Comparison of ENCODE assay signal across 30 cellular contexts in the genomic region with DNA sequence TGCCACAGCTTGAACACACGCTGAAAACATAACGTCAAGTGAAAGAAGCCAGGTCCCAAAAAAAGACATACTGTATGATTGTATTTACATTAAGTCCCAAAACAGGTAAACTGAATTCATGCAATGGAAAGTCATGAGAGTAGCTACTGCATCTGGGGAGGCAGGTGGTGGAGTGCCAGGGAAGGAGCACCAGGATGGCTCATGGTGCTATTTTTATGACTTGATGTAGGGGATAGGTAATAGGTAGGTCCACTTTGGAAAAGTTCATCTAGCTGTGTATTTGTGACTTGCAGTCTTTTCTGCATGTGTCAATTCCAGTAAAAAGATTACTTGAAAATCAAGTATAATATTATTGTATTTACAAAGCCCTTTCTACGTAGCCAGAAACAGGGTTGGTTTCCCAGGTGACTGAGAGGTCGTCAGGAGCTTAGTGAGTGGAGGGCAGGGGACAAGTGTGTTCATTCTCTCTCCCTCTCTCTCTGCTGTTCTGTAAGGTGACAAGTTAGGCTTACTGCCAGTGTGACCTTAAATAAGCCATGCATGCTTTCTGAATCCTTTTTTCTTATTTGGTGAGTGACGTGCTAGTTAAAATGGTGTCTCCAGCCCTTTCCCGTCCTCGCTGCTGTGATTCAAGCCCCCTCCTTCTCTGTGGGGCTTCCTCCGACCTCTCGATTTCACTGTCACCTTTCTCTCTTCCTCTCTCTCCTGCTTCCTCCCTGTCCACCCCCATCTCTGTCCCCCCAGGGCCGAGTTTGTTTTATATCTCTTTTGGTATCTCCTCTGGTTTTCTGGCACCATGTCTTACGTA. TPM values are rescaled to one million over a fixed set of nuclear protein-coding genes. Genes with fewer than 3 reads are reported as not detected.
DNase-seq lines count a peak whose midpoint lies in the region; ATAC-seq and TF ChIP-seq lines count a peak whose summit lies in the region.
"Had no signal": no experiment of that assay in that cellular context is flagged by ENCODE, and none has a peak within 500 bp of the region (broad histone marks: within the 10 kb centered on the region; RNA-seq: fewer than 3 reads in every experiment).

No MANE protein-coding gene starts in this region.

- no peaks in the 10 kb centered on the region for H3K36me3 ChIP-seq in left lung
- H3K36me3 ChIP-seq: ascending aorta, cardiac muscle cell, esophagus squamous epithelium, right lobe of liver had no signal

- no peaks in the 10 kb centered on the region for H3K27me3 Mint-ChIP-seq in T-helper 2 cell treated with Interferon-gamma antibody and Interleukin-4, amounts not matched to agents 5 μg/mL and 100 μg/mL, for 36 hours (ENCODE audit: low read depth)
- H3K27me3 Mint-ChIP-seq in stimulated activated naive CD8-positive, alpha-beta T cell treated with anti-CD3 and anti-CD28 coated beads, Interleukin-15, Interleukin-2, amounts not matched to agents 100 ng/mL and 50 ng/mL, for 24 hours = no peaks in the 10 kb centered on the region

- intact Hi-C loops in left lung (cut with DNase I) = no loop called here

- H3K4me1 Mint-ChIP-seq in T-helper 2 cell treated with Interferon-gamma antibody and Interleukin-4, amounts not matched to agents 5 μg/mL and 100 μg/mL, for 36 hours (ENCODE audit: low read depth) = peaks cover 84% of the 10 kb centered on the region
- H3K4me1 Mint-ChIP-seq in stimulated activated naive CD8-positive, alpha-beta T cell treated with anti-CD3 and anti-CD28 coated beads, Interleukin-15, Interleukin-2, amounts not matched to agents 100 ng/mL and 50 ng/mL, for 24 hours (ENCODE audit: low read depth) = peaks cover 100% of the 10 kb centered on the region
- H3K4me1 Mint-ChIP-seq: memory B cell had no signal

- H3K27ac Mint-ChIP-seq in T-helper 2 cell treated with Interferon-gamma antibody and Interleukin-4, amounts not matched to agents 5 μg/mL and 100 μg/mL, for 36 hours = peak overlapping the region; percentile 28
- H3K27ac Mint-ChIP-seq in stimulated activated naive CD8-positive, alpha-beta T cell treated with anti-CD3 and anti-CD28 coated beads, Interleukin-15, Interleukin-2, amounts not matched to agents 100 ng/mL and 50 ng/mL, for 24 hours = peak overlapping the region; percentile 97
- H3K27ac Mint-ChIP-seq: GM23338, HFFc6, memory B cell had no signal

- no peaks in the 10 kb centered on the region for H3K4me1 ChIP-seq in left lung
- H3K4me1 ChIP-seq: ascending aorta, esophagus squamous epithelium, right lobe of liver had no signal

- peaks cover 4% of the 10 kb centered on the region for H3K9me3 Mint-ChIP-seq in T-helper 2 cell treated with Interferon-gamma antibody and Interleukin-4, amounts not matched to agents 5 μg/mL and 100 μg/mL, for 36 hours
- H3K9me3 Mint-ChIP-seq in stimulated activated naive CD8-positive, alpha-beta T cell treated with anti-CD3 and anti-CD28 coated beads, Interleukin-15, Interleukin-2, amounts not matched to agents 100 ng/mL and 50 ng/mL, for 24 hours = no peaks in the 10 kb centered on the region
- H3K9me3 Mint-ChIP-seq: GM23338, HFFc6, memory B cell had no signal

- no peak overlapping the region for H3K4me3 ChIP-seq in left lung
- H3K4me3 ChIP-seq: ascending aorta, cardiac muscle cell, esophagus squamous epithelium, GM23338, right lobe of liver had no signal

- TF ChIP-seq CTCF in left lung (IDR thresholded peaks at IDR 0.05) = no peak

- H3K4me3 Mint-ChIP-seq in T-helper 2 cell treated with Interferon-gamma antibody and Interleukin-4, amounts not matched to agents 5 μg/mL and 100 μg/mL, for 36 hours = no peak overlapping the region
- H3K4me3 Mint-ChIP-seq in stimulated activated naive CD8-positive, alpha-beta T cell treated with anti-CD3 and anti-CD28 coated beads, Interleukin-15, Interleukin-2, amounts not matched to agents 100 ng/mL and 50 ng/mL, for 24 hours = peak overlapping the region; percentile 37
- H3K4me3 Mint-ChIP-seq: GM23338, HFFc6, memory B cell had no signal

- no peaks in the 10 kb centered on the region for H3K27me3 ChIP-seq in left lung
- H3K27me3 ChIP-seq: ascending aorta, cardiac muscle cell, esophagus squamous epithelium, right lobe of liver had no signal

- no peak for DNase-seq in T-helper 2 cell treated with Interferon-gamma antibody and Interleukin-4, amounts not matched to agents 5 μg/mL and 100 μg/mL, for 36 hours (ENCODE audit: low spot score)
- DNase-seq in T-helper 2 cell (no peak), left lung (no peak), GM19238 (ENCODE audit: insufficient read length, low spot score) (no peak)
- no peak for DNase-seq in stimulated activated naive CD8-positive, alpha-beta T cell treated with anti-CD3 and anti-CD28 coated beads, Interleukin-15, Interleukin-2, amounts not matched to agents 100 U/mL and 50 U/mL, for 24 hours
- no peak for DNase-seq in activated effector memory CD4-positive, alpha-beta T cell treated with Interleukin-2 at 50 U/mL for 16 hours
- DNase-seq: activated gamma-delta T cell treated with Interleukin-2 at 50 U/mL for 16 hours; cortex of kidney; esophagus squamous epithelium; foreskin melanocyte; HFFc6; left colon; NCI-H1417; NCI-H2081 treated with DMSO at 0.1 percent for 48 hours; NCI-H226; NCI-H69; posterior cingulate gyrus; right lobe of liver; SHP77; stimulated activated CD4-positive, alpha-beta T cell treated with anti-CD3 and anti-CD28 coated beads, Interleukin-12 subunit alpha, Interleukin-12 subunit beta, amount 100 ng/mL, for 4 hours; stimulated activated CD4-positive, alpha-beta T cell treated with anti-CD3 and anti-CD28 coated beads, Interleukin-4, amount 100 ng/mL, for 1 hour had no signal

- H3K9me3 ChIP-seq in left lung = no peaks in the 10 kb centered on the region
- H3K9me3 ChIP-seq: ascending aorta, esophagus squamous epithelium, right lobe of liver had no signal

- no peak for ATAC-seq in stimulated activated naive CD8-positive, alpha-beta T cell treated with anti-CD3 and anti-CD28 coated beads, Interleukin-15, Interleukin-2, amounts not matched to agents 100 U/mL and 50 U/mL, for 24 hours
- ATAC-seq in left lung (peak; percentile 65), GM18502 (IDR thresholded peaks at IDR 0.05; ENCODE audit: poor library complexity, unreplicated experiment) (no peak)
- ATAC-seq: activated CD4-positive, CD25-positive, alpha-beta regulatory T cell treated with anti-CD3 and anti-CD28 coated beads, Interleukin-2, amount 50 U/mL, for 24 hours; GM23338; left colon; right lobe of liver had no signal

- peaks cover 80% of the 10 kb centered on the region for H3K36me3 Mint-ChIP-seq in T-helper 2 cell treated with Interferon-gamma antibody and Interleukin-4, amounts not matched to agents 5 μg/mL and 100 μg/mL, for 36 hours (ENCODE audit: low read depth)
- peaks cover 69% of the 10 kb centered on the region for H3K36me3 Mint-ChIP-seq in stimulated activated naive CD8-positive, alpha-beta T cell treated with anti-CD3 and anti-CD28 coated beads, Interleukin-15, Interleukin-2, amounts not matched to agents 100 ng/mL and 50 ng/mL, for 24 hours (ENCODE audit: low read depth)
- H3K36me3 Mint-ChIP-seq: memory B cell had no signal

- H3K27ac ChIP-seq in left lung = no peak overlapping the region
- H3K27ac ChIP-seq: ascending aorta, cardiac muscle cell, esophagus squamous epithelium, KMS-11, right lobe of liver had no signal

RNA-seq across cellular contexts. Expression of gene PRKCQ, which starts 9.4 kb away (rescaled TPM):
- 1 to 10 TPM; 7.0 to 7.3 TPM for total RNA-seq in left lung
- total RNA-seq: A172, ascending aorta, HFFc6 had no signal
